10 cellular contexts compared by ENCODE assay signal in genomic region chr6:26179675-26180074, GRCh38.
"Had no signal": no experiment of that assay in that cellular context is flagged by ENCODE, and none has a peak within 500 bp of the region (broad histone marks: within the 10 kb centered on the region; RNA-seq: fewer than 3 reads in every experiment).

No MANE protein-coding gene starts in this region.

- H3K27ac ChIP-seq: GM23248, HL-60 had no signal

- H3K9me3 Mint-ChIP-seq: HFFc6 had no signal

- FAIRE-seq: HepG2 had no signal

- DNase-seq: GM23248, GOT3, H7, HFFc6, KG1 had no signal

- ATAC-seq: HCT116, HepG2 had no signal

- H3K36me3 ChIP-seq: HAP-1 had no signal

- H3K9me3 ChIP-seq: HAP-1 had no signal

- H3K9ac ChIP-seq: GM23248 had no signal

- H3K27ac Mint-ChIP-seq: HFFc6, IgD-negative memory B cell had no signal

- H3K4me3 Mint-ChIP-seq: HFFc6, IgD-negative memory B cell had no signal

- H3K27me3 Mint-ChIP-seq: IgD-negative memory B cell had no signal

- H2AFZ ChIP-seq: GM23248 had no signal

- H3K4me3 ChIP-seq: GM23248, HAP-1 had no signal
